ENCODE assay signal across 10 cellular contexts in the genomic region with DNA sequence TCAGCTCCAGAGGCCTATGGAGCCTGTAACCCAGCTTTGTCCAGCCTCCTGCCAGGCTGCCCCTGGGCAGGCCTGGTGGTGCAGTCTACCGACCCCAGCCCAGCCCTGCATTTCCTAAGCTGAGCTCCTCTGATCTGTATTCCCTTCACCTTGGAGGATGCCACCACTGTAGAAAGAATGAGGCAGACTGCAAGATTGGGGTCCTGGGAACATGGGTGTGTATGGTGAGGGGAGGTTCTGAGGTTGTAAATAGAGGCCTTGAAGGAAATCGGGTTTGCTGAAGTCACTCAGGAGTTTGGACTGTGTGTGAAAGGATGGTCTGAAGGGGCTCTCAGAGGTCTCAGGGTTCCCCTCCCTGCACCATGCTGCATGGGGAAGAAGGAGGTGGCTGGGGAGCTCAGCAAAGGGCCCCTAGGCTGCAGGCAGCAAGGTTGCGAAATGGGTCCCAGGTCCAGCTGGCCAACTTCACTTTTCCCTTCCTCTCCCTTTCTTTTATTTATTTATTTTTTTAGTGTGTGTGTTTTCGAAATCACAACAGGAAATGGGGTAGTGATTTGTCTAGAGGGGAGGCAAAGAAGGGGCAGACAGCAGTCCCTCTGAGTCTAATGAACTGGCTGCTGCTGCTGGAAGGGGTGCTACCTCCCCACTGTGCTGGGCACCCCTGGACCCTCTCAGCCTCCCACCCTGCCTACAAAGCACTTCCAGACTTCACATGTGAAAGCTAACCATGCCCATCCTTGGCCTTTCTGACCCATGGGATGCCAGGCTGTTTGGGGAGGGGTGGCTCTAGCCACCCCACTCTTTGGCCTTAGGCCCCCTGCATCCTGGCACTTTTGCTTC. TPM values are rescaled to one million over a fixed set of nuclear protein-coding genes. Genes with fewer than 3 reads are reported as not detected.
A peak's percentile ranks its signal among the peaks of the same experiment; 100 is the strongest.
DNase-seq lines count a peak whose midpoint lies in the region; ATAC-seq, FAIRE-seq and TF ChIP-seq lines count a peak whose summit lies in the region.
"Had no signal": no experiment of that assay in that cellular context is flagged by ENCODE, and none has a peak within 500 bp of the region (broad histone marks: within the 10 kb centered on the region; RNA-seq: fewer than 3 reads in every experiment).

No MANE protein-coding gene starts in this region.

- CTCF ChIA-PET in activated naive CD4-positive, alpha-beta T cell treated with anti-CD3 and anti-CD28 coated beads for 36 hours (lab: Charles Lee): interaction anchor here (0.7 kb wide), 1 partner anchor 94 kb away, joined by 3 read pairs; no protein-coding TSS in a partner anchor

- no peaks in the 10 kb centered on the region for H3K9me3 ChIP-seq in GM23248 (ENCODE audit: low read depth)
- no peaks in the 10 kb centered on the region for H3K9me3 ChIP-seq in kidney (ENCODE audit: control insufficient read depth in 1 of 2, low read length in 2 of 2)
- no peaks in the 10 kb centered on the region for H3K9me3 ChIP-seq in smooth muscle cell (replicated peaks; ENCODE audit: low read depth)

- H3K27me3 ChIP-seq in GM23248 (replicated peaks; ENCODE audit: insufficient read depth) (no peaks in the 10 kb centered on the region), smooth muscle cell (ENCODE audit: low read depth) (no peaks in the 10 kb centered on the region)

- H3K27ac Mint-ChIP-seq in activated naive CD4-positive, alpha-beta T cell treated with anti-CD3 and anti-CD28 coated beads for 36 hours: no peak overlapping the region

- no peak overlapping the region for H3K4me3 Mint-ChIP-seq in activated naive CD4-positive, alpha-beta T cell treated with anti-CD3 and anti-CD28 coated beads for 36 hours

- no peak overlapping the region for H2AFZ ChIP-seq in GM23248
- no peak overlapping the region for H2AFZ ChIP-seq in smooth muscle cell (ENCODE audit: low read depth)

- WGBS in GM23248 (ENCODE audit: low coverage in 1 of 2, low lambda C conversion rate in 2 of 2, missing lambda C conversion rate in 2 of 2), 2 experiments: 1 to 12% methylated on average over 4 of the region's 4 CpGs
- WGBS in smooth muscle cell (ENCODE audit: low lambda C conversion rate): 79% methylated on average over 4 of the region's 4 CpGs

- H3K9ac ChIP-seq in GM23248 (peak overlapping the region; percentile 76), kidney (ENCODE audit: low read length in 2 of 2) (no peak overlapping the region), smooth muscle cell (ENCODE audit: low read depth) (peak overlapping the region; percentile 7)

- peaks cover 92% of the 10 kb centered on the region for H3F3A ChIP-seq in GM23248 (ENCODE audit: insufficient read depth)
- H3F3A ChIP-seq in smooth muscle cell (ENCODE audit: low read depth): peaks cover 15% of the 10 kb centered on the region

- H3K79me2 ChIP-seq in GM23248 (ENCODE audit: insufficient read depth) (peaks cover 77% of the 10 kb centered on the region), smooth muscle cell (ENCODE audit: low read depth) (peaks cover 24% of the 10 kb centered on the region)

- DNase-seq in GM23248 (peak; percentile 87), kidney (peak; percentile 88), smooth muscle cell (lab: John Stamatoyannopoulos, UW; ENCODE audit: unreplicated experiment) (no peak), COLO829 (ENCODE audit: low spot score) (no peak)
- DNase-seq in activated naive CD4-positive, alpha-beta T cell treated with anti-CD3 and anti-CD28 coated beads for 36 hours: no peak

- no peaks in the 10 kb centered on the region for H3K9me2 ChIP-seq in GM23248 (ENCODE audit: insufficient read depth)

- H3K36me3 ChIP-seq in GM23248 (ENCODE audit: low read depth) (peaks cover 56% of the 10 kb centered on the region), kidney (ENCODE audit: control insufficient read depth in 1 of 2, insufficient read depth in 2 of 2, low read length in 2 of 2) (peaks cover 10 to 17% of the 10 kb centered on the region in 2 donors), smooth muscle cell (ENCODE audit: low read depth) (no peaks in the 10 kb centered on the region)

- H3K4me3 ChIP-seq in GM23248: peak overlapping the region; percentile 21; the same call in 1 of the 2 replicates
- H3K4me3 ChIP-seq in kidney (ENCODE audit: low read length in 2 of 2): no peak overlapping the region
- H3K4me3 ChIP-seq in smooth muscle cell: no peak overlapping the region

- H4K20me1 ChIP-seq in GM23248 (ENCODE audit: insufficient read depth) (no peaks in the 10 kb centered on the region), smooth muscle cell (ENCODE audit: low read depth) (peaks cover 100% of the 10 kb centered on the region)

- peaks cover 85% of the 10 kb centered on the region for H3K4me1 ChIP-seq in GM23248 (ENCODE audit: insufficient read depth)
- peaks cover 0 to 25% of the 10 kb centered on the region in 2 donors for H3K4me1 ChIP-seq in kidney (ENCODE audit: control insufficient read depth in 1 of 2, insufficient read depth in 1 of 2, low read depth in 1 of 2, low read length in 2 of 2)
- no peaks in the 10 kb centered on the region for H3K4me1 ChIP-seq in smooth muscle cell (ENCODE audit: low read depth)

- H3K27me3 Mint-ChIP-seq in activated naive CD4-positive, alpha-beta T cell treated with anti-CD3 and anti-CD28 coated beads for 36 hours (ENCODE audit: low read depth): no peaks in the 10 kb centered on the region

- H3K27ac ChIP-seq in GM23248 (peak overlapping the region; percentile 98), angular gyrus (ENCODE audit: low read depth, low read length) (peak overlapping the region; percentile 71), kidney (ENCODE audit: low read depth in 2 of 2, low read length in 2 of 2) (peak overlapping the region; percentile 64 to 82), smooth muscle cell (ENCODE audit: low read depth) (peak overlapping the region; percentile 41)

- no peak for ATAC-seq in HG02970 (IDR thresholded peaks at IDR 0.05; ENCODE audit: low FRiP score, unreplicated experiment)
- ATAC-seq in HG03159 (IDR thresholded peaks at IDR 0.05; ENCODE audit: unreplicated experiment): no peak

- FAIRE-seq in kidney (lab: Jason Lieb, UNC): no peak

- H3K4me2 ChIP-seq in GM23248 (ENCODE audit: unreplicated experiment) (peak overlapping the region; percentile 66), smooth muscle cell (peak overlapping the region; percentile 70)

- in situ Hi-C loops in GM23248 (cut with MboI): no loop called here

- intact Hi-C loops in kidney (cut with DNase I): no loop called here
- intact Hi-C loops in activated naive CD4-positive, alpha-beta T cell treated with anti-CD3 and anti-CD28 coated beads for 36 hours (cut with micrococcal nuclease): no loop called here

- no peaks in the 10 kb centered on the region for H3K4me1 Mint-ChIP-seq in activated naive CD4-positive, alpha-beta T cell treated with anti-CD3 and anti-CD28 coated beads for 36 hours (ENCODE audit: low read depth)

- TF ChIP-seq CTCF in kidney (IDR thresholded peaks at IDR 0.05; ENCODE audit: borderline replicate concordance, extremely low read depth, insufficient read depth) (no peak), smooth muscle cell (IDR thresholded peaks at IDR 0.05; ENCODE audit: borderline replicate concordance, insufficient read depth, poor library complexity, severe bottlenecking) (no peak)

- H3K36me3 Mint-ChIP-seq in activated naive CD4-positive, alpha-beta T cell treated with anti-CD3 and anti-CD28 coated beads for 36 hours (ENCODE audit: low read depth): no peaks in the 10 kb centered on the region

- no peaks in the 10 kb centered on the region for H3K9me3 Mint-ChIP-seq in activated naive CD4-positive, alpha-beta T cell treated with anti-CD3 and anti-CD28 coated beads for 36 hours

RNA-seq across cellular contexts. Expression of a gene that starts 1.3 kb away (rescaled TPM):
- total RNA-seq in GM23248 (2014; rRNA removed; shearing (Covaris generic)): not detected in 2 replicates
- polyA plus RNA-seq in GM23248 (2016; fragmentation: Nextera tagmentation; extraction: Ambion mirVana) (0.60 TPM in 1 of 2 replicates, not detected in the other), kidney (ENCODE audit: insufficient read depth, low read depth, low replicate concordance) (not detected), smooth muscle cell (not detected in 2 replicates)
- total RNA-seq in kidney (not detected), smooth muscle cell (not detected in 2 replicates)
- not detected for total RNA-seq in activated naive CD4-positive, alpha-beta T cell treated with anti-CD3 and anti-CD28 coated beads for 36 hours
- total RNA-seq: esophagus mucosa, OCI-LY7 had no signal

RNA-seq across cellular contexts. Expression of a gene that starts 20.4 kb away (rescaled TPM):
- total RNA-seq in GM23248 (2014; rRNA removed; shearing (Covaris generic)): 257 and 296 TPM in 2 replicates
- polyA plus RNA-seq in GM23248 (2016; fragmentation: Nextera tagmentation; extraction: Ambion mirVana) (161 and 166 TPM in 2 replicates), kidney (ENCODE audit: insufficient read depth, low read depth, low replicate concordance) (18.7 TPM), smooth muscle cell (75.3 and 83.1 TPM in 2 replicates)
- total RNA-seq in kidney (121 TPM), smooth muscle cell (80.3 and 95.4 TPM in 2 replicates)
- 1 to 10 TPM; 1.0 to 1.5 TPM for total RNA-seq in activated naive CD4-positive, alpha-beta T cell treated with anti-CD3 and anti-CD28 coated beads for 36 hours

RNA-seq across cellular contexts. Expression of a gene that starts 37.5 kb away (rescaled TPM):
- total RNA-seq in GM23248 (2014; rRNA removed; shearing (Covaris generic)): 95.1 and 103 TPM in 2 replicates
- polyA plus RNA-seq in GM23248 (2016; fragmentation: Nextera tagmentation; extraction: Ambion mirVana): 67.4 and 70.7 TPM in 2 replicates
- 232 TPM for total RNA-seq in kidney
- 74.8 TPM for polyA plus RNA-seq in kidney (ENCODE audit: insufficient read depth, low read depth, low replicate concordance)
- total RNA-seq in smooth muscle cell: 39.1 and 56.8 TPM in 2 replicates
- polyA plus RNA-seq in smooth muscle cell: 38.7 and 48.5 TPM in 2 replicates
- 100 to 1,000 TPM; 188 to 193 TPM for total RNA-seq in activated naive CD4-positive, alpha-beta T cell treated with anti-CD3 and anti-CD28 coated beads for 36 hours

RNA-seq across cellular contexts. Expression of a gene that starts 59.8 kb away (rescaled TPM):
- 88.7 and 107 TPM in 2 replicates for total RNA-seq in GM23248 (2014; rRNA removed; shearing (Covaris generic))
- 21.6 and 22.8 TPM in 2 replicates for polyA plus RNA-seq in GM23248 (2016; fragmentation: Nextera tagmentation; extraction: Ambion mirVana)
- 28.0 TPM for total RNA-seq in kidney
- 13.9 TPM for polyA plus RNA-seq in kidney (ENCODE audit: insufficient read depth, low read depth, low replicate concordance)
- 57.8 and 58.3 TPM in 2 replicates for total RNA-seq in smooth muscle cell
- 37.9 and 39.7 TPM in 2 replicates for polyA plus RNA-seq in smooth muscle cell
- total RNA-seq in activated naive CD4-positive, alpha-beta T cell treated with anti-CD3 and anti-CD28 coated beads for 36 hours: 10 to 100 TPM; 18.4 to 19.1 TPM

Comparison
In these comparisons a context has a peak if more than half of its experiments do, and no peak if none do; other contexts are left out.
1. DNase-seq: peak in GM23248 (single experiment) and kidney (single experiment); none in smooth muscle cell (single experiment), activated naive CD4-positive, alpha-beta T cell treated with anti-CD3 and anti-CD28 coated beads for 36 hours (single experiment) and COLO829 (single experiment).
2. H3K27ac ChIP-seq: peak in every context shown above with its lines; median percentile 98 in GM23248; 73 in kidney; 71 in angular gyrus; 41 in smooth muscle cell.
3. H3K9ac ChIP-seq: peak in GM23248 (single experiment) and smooth muscle cell (single experiment); none in kidney (0 of 2).
4. RNA of a gene that starts 20.4 kb away (total RNA-seq): 257 to 296 TPM in GM23248, 121 TPM in kidney (single experiment) and 80.3 to 95.4 TPM in smooth muscle cell; 1.0 to 1.5 TPM in activated naive CD4-positive, alpha-beta T cell treated with anti-CD3 and anti-CD28 coated beads for 36 hours; every median in the first group is over 10 times any median in the second.